Comparison of ENCODE assay signal across 8 cellular contexts in the genomic region with DNA sequence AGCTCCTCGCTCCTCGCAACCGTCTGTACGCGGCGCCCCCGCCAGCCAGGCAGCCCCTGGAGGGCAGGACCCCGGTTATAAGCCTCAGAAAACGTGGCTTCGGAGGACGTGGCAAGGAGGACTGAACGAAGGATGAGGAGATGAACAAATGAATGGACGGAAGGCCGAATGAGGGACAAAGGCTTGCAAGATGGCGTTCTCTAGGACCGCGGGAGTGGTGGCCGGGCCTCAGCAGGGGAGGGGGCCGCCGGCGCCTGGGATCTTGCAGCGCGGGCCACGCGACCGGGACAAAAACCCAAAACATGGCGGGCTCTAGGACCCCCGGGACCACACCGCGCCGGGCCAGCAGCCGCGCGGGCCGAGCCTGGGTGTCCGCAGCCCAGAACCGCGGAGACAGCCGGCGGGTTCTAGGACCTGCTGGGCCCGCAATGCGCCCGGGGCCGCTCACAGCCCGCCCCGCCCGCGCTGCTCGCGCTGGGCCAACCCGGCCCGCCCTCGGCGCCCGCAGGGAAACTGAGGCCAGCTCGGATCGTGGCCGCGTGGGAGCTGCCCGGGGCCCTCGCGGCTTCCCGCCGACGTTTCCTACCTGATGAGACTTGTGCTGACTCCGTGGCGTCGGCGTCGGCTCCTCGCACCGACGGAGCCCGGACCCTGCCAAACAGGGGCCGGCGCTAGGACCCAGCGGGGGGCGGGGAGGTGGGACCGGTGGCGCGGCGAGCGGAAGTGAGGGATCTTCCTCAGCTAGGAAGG. TPM values are rescaled to one million over a fixed set of nuclear protein-coding genes. Genes with fewer than 3 reads are reported as not detected.
DNase-seq lines count a peak whose midpoint lies in the region; ATAC-seq, FAIRE-seq and TF ChIP-seq lines count a peak whose summit lies in the region.

No MANE protein-coding gene starts in this region.

- peak; percentile 76 for ATAC-seq in foreskin keratinocyte

- H3K4me3 ChIP-seq in neuron (ENCODE audit: low read length) (peak overlapping the region; percentile 75), stomach smooth muscle (ENCODE audit: low read length in 2 of 2) (peak overlapping the region; percentile 98 to 100)

- peak overlapping the region; percentile 89 for H2AFZ ChIP-seq in neuron (ENCODE audit: low read depth, low read length)

- H3K27me3 ChIP-seq in foreskin keratinocyte (no peaks in the 10 kb centered on the region), neuron (ENCODE audit: insufficient read depth, low read length) (no peaks in the 10 kb centered on the region), stomach smooth muscle (ENCODE audit: control insufficient read depth in 1 of 2, insufficient read depth in 2 of 2, low read length in 2 of 2) (no peaks in the 10 kb centered on the region)

- H3K9ac ChIP-seq in ES-I3 (ENCODE audit: low read depth, low read length), result peak overlapping the region; percentile 97
- H3K9ac ChIP-seq in stomach smooth muscle (ENCODE audit: low read length in 2 of 2), result peak overlapping the region; percentile 87 to 93

- DNase-seq in H54 (ENCODE audit: insufficient read length, low spot score) (peak; percentile 88), LoVo (ENCODE audit: low spot score) (peak; percentile 90), SIG-M5 treated with dmso at 0.1 percent for 504 hours (lab: John Stamatoyannopoulos, UW; ENCODE audit: unreplicated experiment) (peak; percentile 87), foreskin keratinocyte (peak; percentile 81 to 89)
- DNase-seq in activated gamma-delta T cell treated with anti-CD3 and anti-CD28 coated beads, Interleukin-2, amount 50 U/mL, for 16 hours (ENCODE audit: low read depth), result peak; percentile 78

- TF ChIP-seq POLR2A in H54 (IDR thresholded peaks at IDR 0.05; ENCODE audit: low read depth, low read length), result peak; percentile 5; the same call in 1 of the 2 replicates

- H3K4me1 ChIP-seq in ES-I3 (ENCODE audit: insufficient read depth, low read length) (0 out of 2 replicates have a peak, but pooled peaks cover 9% of the 10 kb centered on the region), foreskin keratinocyte (no peaks in the 10 kb centered on the region), neuron (ENCODE audit: insufficient read depth, low read length) (peaks cover 15% of the 10 kb centered on the region), stomach smooth muscle (ENCODE audit: control insufficient read depth, insufficient read depth, low read length) (peaks cover 25% of the 10 kb centered on the region)

- TF ChIP-seq CTCF in foreskin keratinocyte (conservative IDR thresholded peaks at IDR 0.05), result no peak

- no peaks in the 10 kb centered on the region for H3K9me3 ChIP-seq in ES-I3 (ENCODE audit: control insufficient read depth, insufficient read depth, low read length)
- H3K9me3 ChIP-seq in neuron (ENCODE audit: low read length), result no peaks in the 10 kb centered on the region
- no peaks in the 10 kb centered on the region for H3K9me3 ChIP-seq in stomach smooth muscle (ENCODE audit: control insufficient read depth in 2 of 2, low read length in 2 of 2)

- FAIRE-seq in H54 (lab: Jason Lieb, UNC), result no peak

- no peaks in the 10 kb centered on the region for H3K36me3 ChIP-seq in ES-I3 (ENCODE audit: insufficient read depth, low read length)
- peaks cover 25% of the 10 kb centered on the region for H3K36me3 ChIP-seq in neuron (ENCODE audit: insufficient read depth, low read length)
- peaks cover 16 to 20% of the 10 kb centered on the region in 2 donors for H3K36me3 ChIP-seq in stomach smooth muscle (ENCODE audit: control insufficient read depth in 2 of 2, insufficient read depth in 2 of 2, low read length in 2 of 2)

- peak overlapping the region; percentile 85 for H3K27ac ChIP-seq in foreskin keratinocyte
- H3K27ac ChIP-seq in stomach smooth muscle (ENCODE audit: low read length), result peak overlapping the region; percentile 89

RNA-seq across cellular contexts. Expression of gene ZNF668, which starts 0.8 kb away (rescaled TPM):
- 11.9 and 12.6 TPM in 2 replicates for total RNA-seq in foreskin keratinocyte
- polyA plus RNA-seq in foreskin keratinocyte, result 10.9 and 11.9 TPM in 2 replicates

RNA-seq across cellular contexts. Expression of gene ZNF646, which starts 1.0 kb away (rescaled TPM):
- total RNA-seq in foreskin keratinocyte, result 11.0 and 12.2 TPM in 2 replicates
- polyA plus RNA-seq in foreskin keratinocyte, result 2.5 TPM in 2 replicates

RNA-seq across cellular contexts. Expression of gene PRSS53, which starts 15.5 kb away (rescaled TPM):
- 1.1 and 1.4 TPM in 2 replicates for total RNA-seq in foreskin keratinocyte
- 1.8 and 2.1 TPM in 2 replicates for polyA plus RNA-seq in foreskin keratinocyte

RNA-seq across cellular contexts. Expression of gene VKORC1, which starts 21.3 kb away (rescaled TPM):
- total RNA-seq in foreskin keratinocyte, result 82.5 and 85.9 TPM in 2 replicates
- 122 and 129 TPM in 2 replicates for polyA plus RNA-seq in foreskin keratinocyte

RNA-seq across cellular contexts. Expression of gene BCKDK, which starts 34.9 kb away (rescaled TPM):
- total RNA-seq in foreskin keratinocyte, result 41.1 and 41.9 TPM in 2 replicates
- 58.7 and 60.3 TPM in 2 replicates for polyA plus RNA-seq in foreskin keratinocyte

Comparison
In these comparisons a context has a peak if more than half of its experiments do, and no peak if none do; other contexts are left out.
1. Peak in every context shown above with its lines: DNase-seq, ATAC-seq, H3K4me3 ChIP-seq and H3K27ac ChIP-seq.